1 cellular context compared by ENCODE assay signal in the genomic region with DNA sequence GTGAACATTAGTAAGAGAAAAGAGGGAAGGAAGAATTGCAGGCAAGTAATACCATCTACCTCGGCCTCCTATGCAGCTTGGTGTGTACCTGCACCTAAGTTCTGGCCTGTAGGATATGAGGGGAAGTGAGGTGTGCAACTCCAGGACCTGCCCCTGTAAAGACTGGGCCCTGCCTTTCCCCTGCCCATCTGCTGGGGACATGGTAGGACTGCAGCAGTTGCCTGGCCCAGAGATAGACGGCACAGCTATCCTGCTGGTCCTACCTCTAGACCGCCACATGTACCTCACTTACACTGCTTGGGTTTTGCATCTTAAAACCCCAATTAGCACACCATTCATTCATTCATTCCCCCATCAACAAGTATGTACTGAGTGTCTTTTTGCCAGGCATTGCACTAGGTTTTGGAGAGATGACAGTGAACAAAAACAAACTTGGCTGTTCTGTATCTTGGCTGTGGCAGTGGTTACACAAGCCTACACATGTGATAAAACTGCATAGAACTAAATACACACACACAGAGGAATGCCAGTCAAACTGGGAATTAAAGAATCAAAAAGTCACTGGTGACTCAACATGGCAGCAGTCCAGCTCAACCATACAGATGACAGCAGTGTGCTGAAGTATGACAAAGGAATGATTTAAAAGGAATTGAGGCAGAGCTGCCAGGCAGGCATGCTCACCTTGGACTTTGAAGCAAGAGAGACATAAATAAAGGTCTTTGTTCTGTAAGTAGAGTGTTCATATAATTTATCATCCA.
A peak's percentile ranks its signal among the peaks of the same experiment; 100 is the strongest.
TF ChIP-seq lines count a peak whose summit lies in the region.

No MANE protein-coding gene starts in this region.

TF ChIP-seq in HepG2, 621 proteins besides CTCF, POLR2A, EP300 and RAD21 (continued from another document):
- TF ChIP-seq, protein P1, sequence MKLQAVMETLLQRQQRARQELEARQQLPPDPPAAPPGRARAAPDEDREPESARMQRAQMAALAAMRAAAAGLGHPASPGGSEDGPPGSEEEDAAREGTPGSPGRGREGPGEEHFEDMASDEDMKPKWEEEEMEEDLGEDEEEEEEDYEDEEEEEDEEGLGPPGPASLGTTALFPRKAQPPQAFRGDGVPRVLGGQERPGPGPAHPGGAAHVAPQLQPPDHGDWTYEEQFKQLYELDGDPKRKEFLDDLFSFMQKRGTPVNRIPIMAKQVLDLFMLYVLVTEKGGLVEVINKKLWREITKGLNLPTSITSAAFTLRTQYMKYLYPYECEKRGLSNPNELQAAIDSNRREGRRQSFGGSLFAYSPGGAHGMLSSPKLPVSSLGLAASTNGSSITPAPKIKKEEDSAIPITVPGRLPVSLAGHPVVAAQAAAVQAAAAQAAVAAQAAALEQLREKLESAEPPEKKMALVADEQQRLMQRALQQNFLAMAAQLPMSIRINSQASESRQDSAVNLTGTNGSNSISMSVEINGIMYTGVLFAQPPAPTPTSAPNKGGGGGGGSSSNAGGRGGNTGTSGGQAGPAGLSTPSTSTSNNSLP (IDR thresholded peaks at IDR 0.05; ENCODE audit: low read depth, low read length): peak; percentile 85; the same call in 1 of the 2 replicates
- TF ChIP-seq PHF8 (CRISPR knock-in tag; IDR thresholded peaks at IDR 0.05) (no peak), MED13 (CRISPR knock-in tag; IDR thresholded peaks at IDR 0.05) (no peak), TSC22D2 (CRISPR knock-in tag; IDR thresholded peaks at IDR 0.05; ENCODE audit: borderline replicate concordance) (no peak), RFX1 (IDR thresholded peaks at IDR 0.05) (no peak), KMT2B (CRISPR knock-in tag; IDR thresholded peaks at IDR 0.05) (no peak), NR3C1 (CRISPR knock-in tag; IDR thresholded peaks at IDR 0.05) (no peak), ZNF225 (CRISPR knock-in tag; IDR thresholded peaks at IDR 0.05) (no peak), HMG20A (CRISPR knock-in tag; IDR thresholded peaks at IDR 0.05; ENCODE audit: borderline replicate concordance) (peak; percentile 62; the same call in 1 of the 2 replicates), HOXA9 (CRISPR knock-in tag; IDR thresholded peaks at IDR 0.05; ENCODE audit: borderline replicate concordance) (0 out of 2 replicates have a peak, but pooled peaks have one; percentile 20), GATA4 (IDR thresholded peaks at IDR 0.05; ENCODE audit: borderline replicate concordance, low read depth) (no peak), SOX5 (CRISPR knock-in tag; IDR thresholded peaks at IDR 0.05; ENCODE audit: borderline replicate concordance) (peak; percentile 74; the same call in 1 of the 2 replicates), ZNF180 (CRISPR knock-in tag; IDR thresholded peaks at IDR 0.05; ENCODE audit: borderline replicate concordance, low read depth) (no peak)
- TF ChIP-seq, protein P2, sequence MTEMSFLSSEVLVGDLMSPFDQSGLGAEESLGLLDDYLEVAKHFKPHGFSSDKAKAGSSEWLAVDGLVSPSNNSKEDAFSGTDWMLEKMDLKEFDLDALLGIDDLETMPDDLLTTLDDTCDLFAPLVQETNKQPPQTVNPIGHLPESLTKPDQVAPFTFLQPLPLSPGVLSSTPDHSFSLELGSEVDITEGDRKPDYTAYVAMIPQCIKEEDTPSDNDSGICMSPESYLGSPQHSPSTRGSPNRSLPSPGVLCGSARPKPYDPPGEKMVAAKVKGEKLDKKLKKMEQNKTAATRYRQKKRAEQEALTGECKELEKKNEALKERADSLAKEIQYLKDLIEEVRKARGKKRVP (CRISPR knock-in tag; IDR thresholded peaks at IDR 0.05): peak in 1 of 2 experiments; percentile 22; a peak in 1 of 4 replicates
- TF ChIP-seq, protein P3, sequence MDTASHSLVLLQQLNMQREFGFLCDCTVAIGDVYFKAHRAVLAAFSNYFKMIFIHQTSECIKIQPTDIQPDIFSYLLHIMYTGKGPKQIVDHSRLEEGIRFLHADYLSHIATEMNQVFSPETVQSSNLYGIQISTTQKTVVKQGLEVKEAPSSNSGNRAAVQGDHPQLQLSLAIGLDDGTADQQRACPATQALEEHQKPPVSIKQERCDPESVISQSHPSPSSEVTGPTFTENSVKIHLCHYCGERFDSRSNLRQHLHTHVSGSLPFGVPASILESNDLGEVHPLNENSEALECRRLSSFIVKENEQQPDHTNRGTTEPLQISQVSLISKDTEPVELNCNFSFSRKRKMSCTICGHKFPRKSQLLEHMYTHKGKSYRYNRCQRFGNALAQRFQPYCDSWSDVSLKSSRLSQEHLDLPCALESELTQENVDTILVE (CRISPR knock-in tag; IDR thresholded peaks at IDR 0.05): no peak
- TF ChIP-seq, protein P4, sequence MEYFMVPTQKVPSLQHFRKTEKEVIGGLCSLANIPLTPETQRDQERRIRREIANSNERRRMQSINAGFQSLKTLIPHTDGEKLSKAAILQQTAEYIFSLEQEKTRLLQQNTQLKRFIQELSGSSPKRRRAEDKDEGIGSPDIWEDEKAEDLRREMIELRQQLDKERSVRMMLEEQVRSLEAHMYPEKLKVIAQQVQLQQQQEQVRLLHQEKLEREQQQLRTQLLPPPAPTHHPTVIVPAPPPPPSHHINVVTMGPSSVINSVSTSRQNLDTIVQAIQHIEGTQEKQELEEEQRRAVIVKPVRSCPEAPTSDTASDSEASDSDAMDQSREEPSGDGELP (IDR thresholded peaks at IDR 0.05; ENCODE audit: borderline replicate concordance, low read depth): 0 out of 2 replicates have a peak, but pooled peaks have one; percentile 19
- TF ChIP-seq, protein P5, sequence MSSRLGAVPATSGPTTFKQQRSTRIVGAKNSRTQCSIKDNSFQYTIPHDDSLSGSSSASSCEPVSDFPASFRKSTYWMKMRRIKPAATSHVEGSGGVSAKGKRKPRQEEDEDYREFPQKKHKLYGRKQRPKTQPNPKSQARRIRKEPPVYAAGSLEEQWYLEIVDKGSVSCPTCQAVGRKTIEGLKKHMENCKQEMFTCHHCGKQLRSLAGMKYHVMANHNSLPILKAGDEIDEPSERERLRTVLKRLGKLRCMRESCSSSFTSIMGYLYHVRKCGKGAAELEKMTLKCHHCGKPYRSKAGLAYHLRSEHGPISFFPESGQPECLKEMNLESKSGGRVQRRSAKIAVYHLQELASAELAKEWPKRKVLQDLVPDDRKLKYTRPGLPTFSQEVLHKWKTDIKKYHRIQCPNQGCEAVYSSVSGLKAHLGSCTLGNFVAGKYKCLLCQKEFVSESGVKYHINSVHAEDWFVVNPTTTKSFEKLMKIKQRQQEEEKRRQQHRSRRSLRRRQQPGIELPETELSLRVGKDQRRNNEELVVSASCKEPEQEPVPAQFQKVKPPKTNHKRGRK (CRISPR knock-in tag; IDR thresholded peaks at IDR 0.05): no peak
- TF ChIP-seq, protein P6, sequence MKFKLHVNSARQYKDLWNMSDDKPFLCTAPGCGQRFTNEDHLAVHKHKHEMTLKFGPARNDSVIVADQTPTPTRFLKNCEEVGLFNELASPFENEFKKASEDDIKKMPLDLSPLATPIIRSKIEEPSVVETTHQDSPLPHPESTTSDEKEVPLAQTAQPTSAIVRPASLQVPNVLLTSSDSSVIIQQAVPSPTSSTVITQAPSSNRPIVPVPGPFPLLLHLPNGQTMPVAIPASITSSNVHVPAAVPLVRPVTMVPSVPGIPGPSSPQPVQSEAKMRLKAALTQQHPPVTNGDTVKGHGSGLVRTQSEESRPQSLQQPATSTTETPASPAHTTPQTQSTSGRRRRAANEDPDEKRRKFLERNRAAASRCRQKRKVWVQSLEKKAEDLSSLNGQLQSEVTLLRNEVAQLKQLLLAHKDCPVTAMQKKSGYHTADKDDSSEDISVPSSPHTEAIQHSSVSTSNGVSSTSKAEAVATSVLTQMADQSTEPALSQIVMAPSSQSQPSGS (CRISPR knock-in tag; IDR thresholded peaks at IDR 0.05): no peak
